In genomic region chr9:113966394-113966793, GRCh38 we compare ENCODE assay signal across 27 cellular contexts.
DNase-seq lines count a peak whose midpoint lies in the region; ATAC-seq, FAIRE-seq and TF ChIP-seq lines count a peak whose summit lies in the region.
"Had no signal": no experiment of that assay in that cellular context is flagged by ENCODE, and none has a peak within 500 bp of the region (broad histone marks: within the 10 kb centered on the region; RNA-seq: fewer than 3 reads in every experiment).

No MANE protein-coding gene starts in this region.

- peak overlapping the region; percentile 42 to 97 (median 96) for H3K27ac Mint-ChIP-seq in nephron
- H3K27ac Mint-ChIP-seq in CD8-positive, alpha-beta T cell = no peak overlapping the region
- no peak overlapping the region for H3K27ac Mint-ChIP-seq in activated T-cell treated with anti-CD3 and anti-CD28 coated beads, Interleukin-2, amount 50 U/mL, for 72 hours
- H3K27ac Mint-ChIP-seq: activated CD4-positive, alpha-beta memory T cell treated with anti-CD3 and anti-CD28 coated beads for 36 hours; activated naive CD8-positive, alpha-beta T cell; activated T-helper 17 cell treated with anti-CD3 and anti-CD28 coated beads, Interleukin-2, amount 50 U/mL, for 72 hours; dendritic cell treated with granulocyte-macrophage colony-stimulating factor and Interleukin-4, amounts not matched to agents 40 ng/mL and 50 ng/mL, for 4 days had no signal

- no peaks in the 10 kb centered on the region for H3K27me3 Mint-ChIP-seq in nephron (ENCODE audit: low read depth)
- H3K27me3 Mint-ChIP-seq in CD8-positive, alpha-beta T cell (ENCODE audit: low read depth) = no peaks in the 10 kb centered on the region
- no peaks in the 10 kb centered on the region for H3K27me3 Mint-ChIP-seq in activated T-cell treated with anti-CD3 and anti-CD28 coated beads, Interleukin-2, amount 50 U/mL, for 72 hours (ENCODE audit: low read depth)
- H3K27me3 Mint-ChIP-seq: activated CD4-positive, alpha-beta memory T cell treated with anti-CD3 and anti-CD28 coated beads for 36 hours; activated naive CD8-positive, alpha-beta T cell; activated T-helper 17 cell treated with anti-CD3 and anti-CD28 coated beads, Interleukin-2, amount 50 U/mL, for 72 hours; dendritic cell treated with granulocyte-macrophage colony-stimulating factor and Interleukin-4, amounts not matched to agents 40 ng/mL and 50 ng/mL, for 4 days had no signal

- H3K9me3 Mint-ChIP-seq in nephron = peaks cover 4% of the 10 kb centered on the region
- H3K9me3 Mint-ChIP-seq in CD8-positive, alpha-beta T cell = no peaks in the 10 kb centered on the region
- H3K9me3 Mint-ChIP-seq in activated T-cell treated with anti-CD3 and anti-CD28 coated beads, Interleukin-2, amount 50 U/mL, for 72 hours = no peaks in the 10 kb centered on the region
- H3K9me3 Mint-ChIP-seq: activated CD4-positive, alpha-beta memory T cell treated with anti-CD3 and anti-CD28 coated beads for 36 hours; activated T-helper 17 cell treated with anti-CD3 and anti-CD28 coated beads, Interleukin-2, amount 50 U/mL, for 72 hours had no signal

- ATAC-seq in CD8-positive, alpha-beta T cell = no peak
- ATAC-seq in activated T-cell treated with anti-CD3 and anti-CD28 coated beads, Interleukin-2, amount 50 U/mL, for 72 hours (replicated peaks in 1 of 2) = no peak
- ATAC-seq: activated CD4-positive, CD25-positive, alpha-beta regulatory T cell treated with anti-CD3 and anti-CD28 coated beads, Interleukin-2, amount 50 U/mL, for 24 hours; activated T-helper 17 cell treated with anti-CD3 and anti-CD28 coated beads, Interleukin-2, amount 50 U/mL, for 72 hours; GM12878 had no signal

- CTCF ChIA-PET in CD8-positive, alpha-beta T cell (lab: Charles Lee) = no interaction called here

- FAIRE-seq in kidney (lab: Jason Lieb, UNC) = no peak
- FAIRE-seq: D721Med, GM12878, keratinocyte, TTC549 had no signal

- H3K9ac ChIP-seq in colonic mucosa (ENCODE audit: low read depth in 2 of 2, low read length in 2 of 2) (no peak overlapping the region), kidney (ENCODE audit: low read length in 2 of 2) (no peak overlapping the region)
- H3K9ac ChIP-seq: GM23248 had no signal

- no peaks in the 10 kb centered on the region for H3K4me1 ChIP-seq in colonic mucosa
- H3K4me1 ChIP-seq in kidney (ENCODE audit: control insufficient read depth in 1 of 2, insufficient read depth in 1 of 2, low read depth in 1 of 2, low read length in 2 of 2) = peaks cover 27 to 43% of the 10 kb centered on the region in 2 donors
- H3K4me1 ChIP-seq in CD8-positive, alpha-beta T cell (ENCODE audit: insufficient read depth, low read length) = no peaks in the 10 kb centered on the region

- H3K4me3 Mint-ChIP-seq in nephron = peak overlapping the region in 1 of 3 experiments; percentile 15
- no peak overlapping the region for H3K4me3 Mint-ChIP-seq in CD8-positive, alpha-beta T cell
- no peak overlapping the region for H3K4me3 Mint-ChIP-seq in activated T-cell treated with anti-CD3 and anti-CD28 coated beads, Interleukin-2, amount 50 U/mL, for 72 hours
- H3K4me3 Mint-ChIP-seq: activated CD4-positive, alpha-beta memory T cell treated with anti-CD3 and anti-CD28 coated beads for 36 hours; activated naive CD8-positive, alpha-beta T cell; activated T-helper 17 cell treated with anti-CD3 and anti-CD28 coated beads, Interleukin-2, amount 50 U/mL, for 72 hours; dendritic cell treated with granulocyte-macrophage colony-stimulating factor and Interleukin-4, amounts not matched to agents 40 ng/mL and 50 ng/mL, for 4 days had no signal

- H3K36me3 ChIP-seq in colonic mucosa = no peaks in the 10 kb centered on the region
- no peaks in the 10 kb centered on the region for H3K36me3 ChIP-seq in kidney (ENCODE audit: control insufficient read depth in 1 of 2, insufficient read depth in 2 of 2, low read length in 2 of 2)
- no peaks in the 10 kb centered on the region for H3K36me3 ChIP-seq in CD8-positive, alpha-beta T cell (ENCODE audit: insufficient read depth, low read length)
- H3K36me3 ChIP-seq: cardiac muscle cell, upper lobe of left lung had no signal

- H3K4me3 ChIP-seq in colonic mucosa (no peak overlapping the region), kidney (ENCODE audit: low read length in 2 of 2) (no peak overlapping the region)
- H3K4me3 ChIP-seq in CD8-positive, alpha-beta T cell (ENCODE audit: low read depth, low read length) = no peak overlapping the region
- H3K4me3 ChIP-seq: cardiac muscle cell, GM12878, GM23248, spleen, upper lobe of left lung had no signal

- intact Hi-C loops in colonic mucosa (cut with DNase I) = loop anchor here (10.0 kb wide), 1 partner anchor 162 kb away; no protein-coding TSS in a partner anchor
- intact Hi-C loops in kidney (cut with DNase I) = no loop called here
- intact Hi-C loops in CD8-positive, alpha-beta T cell (cut with DNase I, micrococcal nuclease) = no loop called here

- DNase-seq in colonic mucosa = peak; percentile 89
- no peak for DNase-seq in kidney
- DNase-seq in substantia nigra (lab: John Stamatoyannopoulos, UW) = no peak
- no peak for DNase-seq in CD8-positive, alpha-beta T cell
- DNase-seq in pons (ENCODE audit: low spot score) = no peak
- no peak for DNase-seq in activated T-cell treated with anti-CD3 and anti-CD28 coated beads, Interleukin-2, amount 50 U/mL, for 72 hours
- DNase-seq: activated CD4-positive, alpha-beta memory T cell treated with anti-CD3 and anti-CD28 coated beads for 36 hours; activated CD8-positive, alpha-beta memory T cell treated with anti-CD3 and anti-CD28 coated beads, Interleukin-2, amount 50 U/mL, for 4 hours; anterior cingulate cortex; GM23248; KBM-7; mammary epithelial cell; NCI-H1105; NCI-H1930; NCI-H748 treated with DMSO at 0.1 percent for 48 hours; spleen; upper lobe of left lung had no signal

- POLR2A ChIA-PET in CD8-positive, alpha-beta T cell (lab: Charles Lee) = no interaction called here

- TF ChIP-seq CTCF in colonic mucosa (IDR thresholded peaks at IDR 0.05) (no peak), kidney (IDR thresholded peaks at IDR 0.05; ENCODE audit: borderline replicate concordance, extremely low read depth, insufficient read depth) (no peak), nephron (IDR thresholded peaks at IDR 0.05; ENCODE audit: unreplicated experiment in 3 of 3) (no peak)
- no peak for TF ChIP-seq CTCF in CD8-positive, alpha-beta T cell (IDR thresholded peaks at IDR 0.05)

- H3K27ac ChIP-seq in colonic mucosa = no peak overlapping the region
- H3K27ac ChIP-seq in kidney (ENCODE audit: low read depth in 2 of 2, low read length in 2 of 2) = peak overlapping the region; percentile 23 to 54
- no peak overlapping the region for H3K27ac ChIP-seq in substantia nigra (ENCODE audit: low read depth, low read length, poor library complexity, severe bottlenecking)
- no peak overlapping the region for H3K27ac ChIP-seq in CD8-positive, alpha-beta T cell (ENCODE audit: low read depth, low read length)
- H3K27ac ChIP-seq: cardiac muscle cell, GM23248, spleen, upper lobe of left lung had no signal

- H3K27me3 ChIP-seq in colonic mucosa = no peaks in the 10 kb centered on the region
- no peaks in the 10 kb centered on the region for H3K27me3 ChIP-seq in CD8-positive, alpha-beta T cell (ENCODE audit: insufficient read depth, low read length)
- H3K27me3 ChIP-seq: cardiac muscle cell, spleen, upper lobe of left lung had no signal

- peaks cover 72% of the 10 kb centered on the region for H3K4me1 Mint-ChIP-seq in nephron
- no peaks in the 10 kb centered on the region for H3K4me1 Mint-ChIP-seq in CD8-positive, alpha-beta T cell (ENCODE audit: low read depth)
- no peaks in the 10 kb centered on the region for H3K4me1 Mint-ChIP-seq in activated T-cell treated with anti-CD3 and anti-CD28 coated beads, Interleukin-2, amount 50 U/mL, for 72 hours (ENCODE audit: low read depth)
- H3K4me1 Mint-ChIP-seq: activated T-helper 17 cell treated with anti-CD3 and anti-CD28 coated beads, Interleukin-2, amount 50 U/mL, for 72 hours had no signal

- no peaks in the 10 kb centered on the region for H3K9me3 ChIP-seq in colonic mucosa
- H3K9me3 ChIP-seq in kidney (ENCODE audit: control insufficient read depth in 1 of 2, low read length in 2 of 2) = peaks cover 0 to 4% of the 10 kb centered on the region in 2 donors
- H3K9me3 ChIP-seq in CD8-positive, alpha-beta T cell (ENCODE audit: low read length) = no peaks in the 10 kb centered on the region
- H3K9me3 ChIP-seq: upper lobe of left lung had no signal

- H3K36me3 Mint-ChIP-seq in nephron (ENCODE audit: low read depth) = peaks cover 64% of the 10 kb centered on the region
- H3K36me3 Mint-ChIP-seq in CD8-positive, alpha-beta T cell = no peaks in the 10 kb centered on the region
- no peaks in the 10 kb centered on the region for H3K36me3 Mint-ChIP-seq in activated T-cell treated with anti-CD3 and anti-CD28 coated beads, Interleukin-2, amount 50 U/mL, for 72 hours (ENCODE audit: insufficient read depth in 2 of 2)
- H3K36me3 Mint-ChIP-seq: activated CD4-positive, alpha-beta memory T cell treated with anti-CD3 and anti-CD28 coated beads for 36 hours; activated naive CD8-positive, alpha-beta T cell had no signal

Comparison
In these comparisons a context has a peak if more than half of its experiments do, and no peak if none do; other contexts are left out.
1. H3K27ac ChIP-seq: peak in kidney (2 of 2); none in colonic mucosa (single experiment), substantia nigra (single experiment) and CD8-positive, alpha-beta T cell (single experiment).
2. H3K27ac Mint-ChIP-seq: peak in nephron (3 of 3); none in CD8-positive, alpha-beta T cell (single experiment) and activated T-cell treated with anti-CD3 and anti-CD28 coated beads, Interleukin-2, amount 50 U/mL, for 72 hours (single experiment).